9 cellular contexts compared by ENCODE assay signal in the genomic region with DNA sequence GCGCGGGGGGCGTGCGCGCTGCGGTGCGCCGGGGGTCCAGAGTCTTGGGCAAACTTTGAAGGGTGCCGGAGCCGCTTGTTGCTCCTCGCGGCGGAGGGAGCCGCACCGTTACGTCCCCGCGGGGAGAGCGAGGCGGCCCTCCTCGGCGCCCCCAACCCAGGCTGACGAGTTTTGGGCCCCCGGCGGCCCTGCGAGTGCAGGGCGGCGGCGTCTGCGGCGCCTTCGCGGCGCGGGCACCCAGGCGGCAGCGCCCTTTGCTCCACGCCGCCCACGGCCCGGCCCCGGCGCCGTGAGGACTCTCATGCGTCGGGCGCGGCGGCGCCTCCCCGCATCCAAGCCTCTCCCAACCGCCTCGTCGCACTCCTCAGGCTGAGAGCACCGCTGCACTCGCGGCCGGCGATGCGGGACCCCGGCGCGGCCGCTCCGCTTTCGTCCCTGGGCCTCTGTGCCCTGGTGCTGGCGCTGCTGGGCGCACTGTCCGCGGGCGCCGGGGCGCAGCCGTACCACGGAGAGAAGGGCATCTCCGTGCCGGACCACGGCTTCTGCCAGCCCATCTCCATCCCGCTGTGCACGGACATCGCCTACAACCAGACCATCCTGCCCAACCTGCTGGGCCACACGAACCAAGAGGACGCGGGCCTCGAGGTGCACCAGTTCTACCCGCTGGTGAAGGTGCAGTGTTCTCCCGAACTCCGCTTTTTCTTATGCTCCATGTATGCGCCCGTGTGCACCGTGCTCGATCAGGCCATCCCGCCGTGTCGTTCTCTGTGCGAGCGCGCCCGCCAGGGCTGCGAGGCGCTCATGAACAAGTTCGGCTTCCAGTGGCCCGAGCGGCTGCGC. TPM values are rescaled to one million over a fixed set of nuclear protein-coding genes. Genes with fewer than 3 reads are reported as not detected.
A peak's percentile ranks its signal among the peaks of the same experiment; 100 is the strongest.
DNase-seq lines count a peak whose midpoint lies in the region; ATAC-seq and TF ChIP-seq lines count a peak whose summit lies in the region.
"Had no signal": no experiment of that assay in that cellular context is flagged by ENCODE, and none has a peak within 500 bp of the region (broad histone marks: within the 10 kb centered on the region; RNA-seq: fewer than 3 reads in every experiment).

No MANE protein-coding gene starts in this region.

- peaks cover 11% of the 10 kb centered on the region for H3K4me1 Mint-ChIP-seq in activated CD4-positive, alpha-beta memory T cell treated with anti-CD3 and anti-CD28 coated beads for 36 hours (ENCODE audit: low read depth)
- H3K4me1 Mint-ChIP-seq in naive thymus-derived CD8-positive, alpha-beta T cell, result peaks cover 9 to 16% (median 12%) of the 10 kb centered on the region in 4 donors

- intact Hi-C loops in activated CD4-positive, alpha-beta memory T cell treated with anti-CD3 and anti-CD28 coated beads for 36 hours (cut with micrococcal nuclease), result loop anchor here (2.0 to 5.0 kb wide), 2 partner anchors 144 to 392 kb away; partner anchors contain the start of gene TMEM237

- CTCF ChIA-PET in activated CD4-positive, alpha-beta memory T cell treated with anti-CD3 and anti-CD28 coated beads for 36 hours (lab: Charles Lee), result interaction anchor here (1.2 kb wide), 1 partner anchor 144 kb away, joined by 3 read pairs; no protein-coding TSS in a partner anchor

- in situ Hi-C loops in Caki2 (cut with HindIII; ENCODE audit: low pct_unique_long_range_greater_than_20kb, low sequenced_read_pairs), result no loop called here

- no peaks in the 10 kb centered on the region for H3K36me3 Mint-ChIP-seq in activated CD4-positive, alpha-beta memory T cell treated with anti-CD3 and anti-CD28 coated beads for 36 hours
- H3K36me3 Mint-ChIP-seq in naive thymus-derived CD8-positive, alpha-beta T cell, result no peaks in the 10 kb centered on the region

- no peak for TF ChIP-seq RAD21 in Ishikawa (IDR thresholded peaks at IDR 0.05; ENCODE audit: low read depth)

- ATAC-seq in GM21447 (IDR thresholded peaks at IDR 0.05; ENCODE audit: unreplicated experiment), result peak; percentile 5
- peak; percentile 11 to 28 for ATAC-seq in naive thymus-derived CD8-positive, alpha-beta T cell

- POLR2A ChIA-PET in activated CD4-positive, alpha-beta memory T cell treated with anti-CD3 and anti-CD28 coated beads for 36 hours (lab: Charles Lee), result no interaction called here
- POLR2A ChIA-PET in naive thymus-derived CD8-positive, alpha-beta T cell (lab: Charles Lee), result no interaction called here

- peak overlapping the region; percentile 78 for H3K4me3 Mint-ChIP-seq in activated CD4-positive, alpha-beta memory T cell treated with anti-CD3 and anti-CD28 coated beads for 36 hours
- peak overlapping the region in 5 of 10 donors; percentile 81 to 92 (median 89) for H3K4me3 Mint-ChIP-seq in naive thymus-derived CD8-positive, alpha-beta T cell

- no peak overlapping the region for H3K27ac Mint-ChIP-seq in activated CD4-positive, alpha-beta memory T cell treated with anti-CD3 and anti-CD28 coated beads for 36 hours
- H3K27ac Mint-ChIP-seq in naive thymus-derived CD8-positive, alpha-beta T cell, result peak overlapping the region in 6 of 10 donors; percentile 33 to 90 (median 80)

- H3K9me3 Mint-ChIP-seq in activated CD4-positive, alpha-beta memory T cell treated with anti-CD3 and anti-CD28 coated beads for 36 hours, result no peaks in the 10 kb centered on the region
- peaks cover 0 to 2% (median 0%) of the 10 kb centered on the region in 9 donors for H3K9me3 Mint-ChIP-seq in naive thymus-derived CD8-positive, alpha-beta T cell

- TF ChIP-seq EP300 in Ishikawa (IDR thresholded peaks at IDR 0.05; ENCODE audit: borderline replicate concordance), result no peak

- no peak for TF ChIP-seq POLR2A in erythroblast (IDR thresholded peaks at IDR 0.05; ENCODE audit: low read length)

- H3K27me3 Mint-ChIP-seq in activated CD4-positive, alpha-beta memory T cell treated with anti-CD3 and anti-CD28 coated beads for 36 hours, result peaks cover 25% of the 10 kb centered on the region
- H3K27me3 Mint-ChIP-seq in naive thymus-derived CD8-positive, alpha-beta T cell, result peaks cover 10 to 24% (median 21%) of the 10 kb centered on the region in 5 donors

- peak; percentile 66 for DNase-seq in Caki2 (ENCODE audit: low read depth)
- DNase-seq in activated CD4-positive, alpha-beta memory T cell treated with anti-CD3 and anti-CD28 coated beads for 36 hours, result peak; percentile 38
- peak; percentile 41 to 43 for DNase-seq in erythroblast (lab: John Stamatoyannopoulos, UW)
- peak in 5 of 10 donors; percentile 6 to 38 (median 34) for DNase-seq in naive thymus-derived CD8-positive, alpha-beta T cell
- no peak for DNase-seq in cortex of kidney (lab: John Stamatoyannopoulos, UW)
- DNase-seq in NCI-H1694 treated with DMSO at 0.1 percent for 48 hours (lab: John Stamatoyannopoulos, UW), result no peak

TF ChIP-seq in Ishikawa, 13 proteins besides CTCF, POLR2A, EP300 and RAD21:
- TF ChIP-seq FOXM1 (IDR thresholded peaks at IDR 0.05; ENCODE audit: borderline replicate concordance, low read depth) (no peak), ZBTB7A (IDR thresholded peaks at IDR 0.05; ENCODE audit: low read depth) (peak; percentile 68), MAX (IDR thresholded peaks at IDR 0.05) (peak; percentile 9)

RNA-seq across cellular contexts. Expression of gene FZD7, which starts 0.8 kb away (rescaled TPM):
- 83.2 and 92.1 TPM in 2 replicates for total RNA-seq in Caki2 (2014; rRNA removed; shearing (Covaris generic); ENCODE audit: low replicate concordance)
- total RNA-seq in activated CD4-positive, alpha-beta memory T cell treated with anti-CD3 and anti-CD28 coated beads for 36 hours, result under 1 TPM; 0.58 to 0.62 TPM
- total RNA-seq in naive thymus-derived CD8-positive, alpha-beta T cell, result 1 to 10 TPM in 1 of 2 experiments, under 1 TPM in 1; 0.94 to 1.2 TPM
- polyA plus RNA-seq in naive thymus-derived CD8-positive, alpha-beta T cell, result under 1 TPM in 1 of 3 donors, not detected in 2; 0.07 TPM

RNA-seq across cellular contexts. Expression of gene KIAA2012, which starts 38.6 kb away (rescaled TPM):
- not detected in 2 replicates for total RNA-seq in Caki2 (2014; rRNA removed; shearing (Covaris generic); ENCODE audit: low replicate concordance)
- not detected for total RNA-seq in activated CD4-positive, alpha-beta memory T cell treated with anti-CD3 and anti-CD28 coated beads for 36 hours
- not detected for total RNA-seq in naive thymus-derived CD8-positive, alpha-beta T cell
- not detected for polyA plus RNA-seq in naive thymus-derived CD8-positive, alpha-beta T cell
- total RNA-seq: T-helper 1 cell treated with Interleukin-12 subunit alpha and Interleukin-12 subunit beta and Interleukin-4 antibody, amounts not matched to agents 30 ng/mL and 1 ng/mL, for 36 hours had no signal

Comparison
In these comparisons a context has a peak if more than half of its experiments do, and no peak if none do; other contexts are left out.
1. DNase-seq: peak in Caki2 (single experiment), activated CD4-positive, alpha-beta memory T cell treated with anti-CD3 and anti-CD28 coated beads for 36 hours (single experiment) and erythroblast (2 of 2); none in cortex of kidney (single experiment) and NCI-H1694 treated with DMSO at 0.1 percent for 48 hours (single experiment).
2. RNA of gene FZD7, which starts 0.8 kb away (total RNA-seq): 83.2 to 92.1 TPM in Caki2; 0.94 to 1.2 TPM in naive thymus-derived CD8-positive, alpha-beta T cell and 0.58 to 0.62 TPM in activated CD4-positive, alpha-beta memory T cell treated with anti-CD3 and anti-CD28 coated beads for 36 hours; every median in the first group is over 10 times any median in the second.